Comparison of ENCODE assay signal across 17 cellular contexts in genomic region chr2:3644246-3644525, GRCh38. TPM values are rescaled to one million over a fixed set of nuclear protein-coding genes. Genes with fewer than 3 reads are reported as not detected.
A peak's percentile ranks its signal among the peaks of the same experiment; 100 is the strongest.
DNase-seq lines count a peak whose midpoint lies in the region; ATAC-seq and TF ChIP-seq lines count a peak whose summit lies in the region.
"Had no signal": no experiment of that assay in that cellular context is flagged by ENCODE, and none has a peak within 500 bp of the region (broad histone marks: within the 10 kb centered on the region; RNA-seq: fewer than 3 reads in every experiment).

No MANE protein-coding gene starts in this region.

- H3K27ac ChIP-seq in spleen, result no peak overlapping the region
- H3K27ac ChIP-seq: BLaER1 treated with 17β-estradiol and CSF1 and Interleukin-3, amounts not matched to agents 10 nM and 100 nM; brain microvascular endothelial cell; neutrophil; stomach had no signal

- no peaks in the 10 kb centered on the region for H3K9me3 ChIP-seq in spleen
- H3K9me3 ChIP-seq: BLaER1 treated with 17β-estradiol and CSF1 and Interleukin-3, amounts not matched to agents 10 nM and 100 nM; neutrophil; stomach had no signal

- no peak for TF ChIP-seq CTCF in spleen (IDR thresholded peaks at IDR 0.05 in 8 of 11, conservative IDR thresholded peaks at IDR 0.05 in 3 of 11)

- no peaks in the 10 kb centered on the region for H3K4me1 ChIP-seq in spleen
- H3K4me1 ChIP-seq: stomach had no signal

- intact Hi-C loops in spleen (cut with DNase I; ENCODE audit: low total_unique reads) (no loop called here), head of caudate nucleus (cut with DNase I) (no loop called here)

- H3K4me3 ChIP-seq in spleen, result no peak overlapping the region
- H3K4me3 ChIP-seq: BLaER1 treated with 17β-estradiol and CSF1 and Interleukin-3, amounts not matched to agents 10 nM and 100 nM; stomach had no signal

- DNase-seq in spleen, result no peak
- DNase-seq in activated CD4-positive, CD25-positive, alpha-beta regulatory T cell (lab: John Stamatoyannopoulos, UW), result no peak
- no peak for DNase-seq in head of caudate nucleus
- DNase-seq: brain microvascular endothelial cell; DND-41; effector CD8-positive, alpha-beta T cell; mammary epithelial cell; NCI-H2029; stomach had no signal

- no peak for TF ChIP-seq POLR2A in spleen (IDR thresholded peaks at IDR 0.05)

- no peaks in the 10 kb centered on the region for H3K36me3 ChIP-seq in spleen
- H3K36me3 ChIP-seq: BLaER1 treated with 17β-estradiol and CSF1 and Interleukin-3, amounts not matched to agents 10 nM and 100 nM; brain microvascular endothelial cell; neutrophil; stomach had no signal

- H3K27me3 ChIP-seq in spleen (replicated peaks in 1 of 7), result no peaks in the 10 kb centered on the region
- H3K27me3 ChIP-seq: BLaER1 treated with 17β-estradiol and CSF1 and Interleukin-3, amounts not matched to agents 10 nM and 100 nM; brain microvascular endothelial cell had no signal

- peak; percentile 57 for ATAC-seq in GM18868 (IDR thresholded peaks at IDR 0.05; ENCODE audit: unreplicated experiment)
- ATAC-seq in GM19463 (IDR thresholded peaks at IDR 0.05; ENCODE audit: unreplicated experiment), result peak; percentile 54
- ATAC-seq in HG02870 (IDR thresholded peaks at IDR 0.05; ENCODE audit: unreplicated experiment), result peak; percentile 67
- peak; percentile 59 for ATAC-seq in HG03442 (IDR thresholded peaks at IDR 0.05; ENCODE audit: unreplicated experiment)

RNA-seq across cellular contexts. Expression of gene ALLC, which starts 13.8 kb away (rescaled TPM):
- not detected for total RNA-seq in spleen
- polyA plus RNA-seq in spleen, result not detected
- total RNA-seq: activated CD8-positive, alpha-beta memory T cell treated with anti-CD3 and anti-CD28 coated beads for 36 hours; LHCN-M2; mammary epithelial cell; stomach had no signal
- polyA plus RNA-seq: mammary epithelial cell, stomach had no signal

RNA-seq across cellular contexts. Expression of gene COLEC11, which starts 49.3 kb away (rescaled TPM):
- total RNA-seq in spleen, result 1 to 10 TPM in 6 of 7 donors, under 1 TPM in 1; 0.64 to 8.0 (median 4.7) TPM
- 1 to 10 TPM; 1.9 to 3.2 (median 2.0) TPM for polyA plus RNA-seq in spleen
- total RNA-seq: LHCN-M2, mammary epithelial cell had no signal
- polyA plus RNA-seq: mammary epithelial cell had no signal

RNA-seq across cellular contexts. Expression of gene DCDC2C, which starts 59.2 kb away (rescaled TPM):
- total RNA-seq in spleen, result not detected
- polyA plus RNA-seq in spleen, result under 1 TPM in 2 of 3 donors, not detected in 1; 0.03 to 0.22 TPM
- total RNA-seq: activated CD8-positive, alpha-beta memory T cell treated with anti-CD3 and anti-CD28 coated beads for 36 hours; LHCN-M2; mammary epithelial cell; stomach had no signal
- polyA plus RNA-seq: mammary epithelial cell, stomach had no signal
